In the genomic region with DNA sequence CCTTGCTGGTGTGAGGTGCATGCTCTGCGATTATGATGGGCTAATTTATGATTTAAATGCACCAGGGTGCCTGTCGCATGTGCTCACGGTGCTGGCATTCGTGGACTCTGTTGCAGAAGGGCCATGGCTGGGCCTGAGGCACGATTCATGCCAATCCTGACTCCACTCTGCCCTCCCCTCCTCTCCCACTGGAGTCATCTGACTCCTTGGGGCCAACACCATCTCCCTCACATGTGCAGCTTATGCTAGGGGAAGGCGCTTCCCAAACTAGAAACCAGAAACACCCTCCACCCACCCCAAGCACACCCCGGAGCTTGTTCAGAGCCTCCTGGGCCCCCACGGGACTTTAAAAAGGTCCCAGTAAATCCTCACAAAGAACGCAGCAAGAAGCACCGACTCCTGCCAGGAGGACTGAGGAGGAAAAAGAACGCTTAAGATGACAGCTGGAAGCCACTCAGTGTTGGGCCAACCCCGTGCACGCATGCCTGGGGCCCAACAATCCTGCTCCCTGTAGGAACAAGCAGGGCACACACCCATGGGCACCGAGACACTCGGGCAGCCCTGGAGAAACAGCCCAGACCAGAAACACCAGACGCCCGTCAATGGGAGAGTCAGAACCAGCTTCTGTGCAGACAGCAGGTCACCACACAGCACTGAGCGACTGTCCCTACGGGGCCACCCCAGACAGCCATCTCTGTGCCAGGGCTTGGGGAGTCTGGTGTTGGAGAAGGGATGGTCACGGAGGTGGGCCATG, we compare ENCODE assay signal across 15 cellular contexts. TPM values are rescaled to one million over a fixed set of nuclear protein-coding genes. Genes with fewer than 3 reads are reported as not detected.
A peak's percentile ranks its signal among the peaks of the same experiment; 100 is the strongest.
DNase-seq lines count a peak whose midpoint lies in the region; ATAC-seq and TF ChIP-seq lines count a peak whose summit lies in the region.
"Had no signal": no experiment of that assay in that cellular context is flagged by ENCODE, and none has a peak within 500 bp of the region (broad histone marks: within the 10 kb centered on the region; RNA-seq: fewer than 3 reads in every experiment).

No MANE protein-coding gene starts in this region.

- ATAC-seq in WTC11 (no peak), lower lobe of right lung (peak; percentile 14 to 20), HG02678 (IDR thresholded peaks at IDR 0.05; ENCODE audit: unreplicated experiment) (no peak), HG02870 (IDR thresholded peaks at IDR 0.05; ENCODE audit: unreplicated experiment) (no peak)

- H3K9me3 ChIP-seq in breast epithelium (peaks cover 0 to 6% of the 10 kb centered on the region in 2 donors), lower lobe of right lung (no peaks in the 10 kb centered on the region)
- H3K9me3 ChIP-seq: SJSA1 had no signal

- H3K4me3 ChIP-seq in breast epithelium (no peak overlapping the region), lower lobe of right lung (no peak overlapping the region)
- H3K4me3 ChIP-seq: neural progenitor cell, SJSA1, tibial nerve had no signal

- H3K27ac Mint-ChIP-seq in WTC11, result peak overlapping the region; percentile 60; the same call in 1 of the 2 replicates
- H3K27ac Mint-ChIP-seq in type B pancreatic cell, result peak overlapping the region; percentile 39
- H3K27ac Mint-ChIP-seq: activated CD4-positive, alpha-beta T cell treated with anti-CD3 and anti-CD28 coated beads, Interleukin-2, amount 10 ng/mL, durations not matched to agents 7 days and 5 days; activated naive CD8-positive, alpha-beta T cell treated with anti-CD3 and anti-CD28 coated beads, Interleukin-2, amount 10 ng/mL, durations not matched to agents 7 days and 5 days; neural progenitor cell had no signal

- H3K36me3 ChIP-seq in breast epithelium, result no peaks in the 10 kb centered on the region
- H3K36me3 ChIP-seq in lower lobe of right lung, result peaks cover 79% of the 10 kb centered on the region
- H3K36me3 ChIP-seq: neural progenitor cell had no signal

- H3K36me3 Mint-ChIP-seq in WTC11 (peaks cover 31% of the 10 kb centered on the region), type B pancreatic cell (no peaks in the 10 kb centered on the region)

- no peak overlapping the region for H3K4me3 Mint-ChIP-seq in WTC11
- H3K4me3 Mint-ChIP-seq in type B pancreatic cell, result no peak overlapping the region
- H3K4me3 Mint-ChIP-seq: activated CD4-positive, alpha-beta T cell treated with anti-CD3 and anti-CD28 coated beads, Interleukin-2, amount 10 ng/mL, durations not matched to agents 7 days and 5 days; activated naive CD8-positive, alpha-beta T cell treated with anti-CD3 and anti-CD28 coated beads, Interleukin-2, amount 10 ng/mL, durations not matched to agents 7 days and 5 days; activated T-cell treated with anti-CD3 and anti-CD28 coated beads, Interleukin-2, amount 50 U/mL, for 4 hours; neural progenitor cell had no signal

- no peaks in the 10 kb centered on the region for H3K27me3 Mint-ChIP-seq in WTC11 (ENCODE audit: low read depth)
- H3K27me3 Mint-ChIP-seq in type B pancreatic cell, result no peaks in the 10 kb centered on the region
- H3K27me3 Mint-ChIP-seq: activated CD4-positive, alpha-beta T cell treated with anti-CD3 and anti-CD28 coated beads, Interleukin-2, amount 10 ng/mL, durations not matched to agents 7 days and 5 days; activated naive CD8-positive, alpha-beta T cell treated with anti-CD3 and anti-CD28 coated beads, Interleukin-2, amount 10 ng/mL, durations not matched to agents 7 days and 5 days had no signal

- CTCF ChIA-PET in WTC11 (lab: Charles Lee), result interaction anchor here (0.6 to 3.7 kb wide), 2 partner anchors 16 to 106 kb away, joined by 3 to 34 read pairs; a partner anchor contains a TSS

- H3K4me1 Mint-ChIP-seq in WTC11 (peaks cover 22% of the 10 kb centered on the region), type B pancreatic cell (ENCODE audit: unreplicated experiment) (no peaks in the 10 kb centered on the region)
- H3K4me1 Mint-ChIP-seq: activated CD4-positive, alpha-beta T cell treated with anti-CD3 and anti-CD28 coated beads, Interleukin-2, amount 10 ng/mL, durations not matched to agents 7 days and 5 days; activated naive CD8-positive, alpha-beta T cell treated with anti-CD3 and anti-CD28 coated beads, Interleukin-2, amount 10 ng/mL, durations not matched to agents 7 days and 5 days had no signal

- DNase-seq in T47D (ENCODE audit: low read depth in 1 of 2, low spot score in 1 of 2) (peak; percentile 35 to 76), breast epithelium (ENCODE audit: low spot score in 2 of 2) (no peak), WTC11 (ENCODE audit: low spot score) (no peak), lower lobe of right lung (no peak), type B pancreatic cell (ENCODE audit: extremely low spot score, unreplicated experiment) (no peak), activated T-cell treated with anti-CD3 and anti-CD28 coated beads for 4 hours (no peak)
- DNase-seq: activated T-cell treated with anti-CD3 and anti-CD28 coated beads, Interleukin-2, amount 50 U/mL, for 4 hours; central memory CD4-positive, alpha-beta T cell had no signal

- POLR2A ChIA-PET in WTC11 (lab: Charles Lee), result interaction anchor here (1.5 kb wide), 1 partner anchor 105 kb away, joined by 4 read pairs; a partner anchor contains a TSS

- H3K9me3 Mint-ChIP-seq in WTC11 (no peaks in the 10 kb centered on the region), type B pancreatic cell (no peaks in the 10 kb centered on the region)
- H3K9me3 Mint-ChIP-seq: activated CD4-positive, alpha-beta T cell treated with anti-CD3 and anti-CD28 coated beads, Interleukin-2, amount 10 ng/mL, durations not matched to agents 7 days and 5 days; activated naive CD8-positive, alpha-beta T cell treated with anti-CD3 and anti-CD28 coated beads, Interleukin-2, amount 10 ng/mL, durations not matched to agents 7 days and 5 days; activated T-cell treated with anti-CD3 and anti-CD28 coated beads, Interleukin-2, amount 50 U/mL, for 4 hours; neural progenitor cell had no signal

- no peak for TF ChIP-seq POLR2A in breast epithelium (IDR thresholded peaks at IDR 0.05)

- TF ChIP-seq CTCF in breast epithelium (IDR thresholded peaks at IDR 0.05) (no peak), WTC11 (IDR thresholded peaks at IDR 0.05) (no peak), lower lobe of right lung (IDR thresholded peaks at IDR 0.05) (no peak), type B pancreatic cell (conservative IDR thresholded peaks at IDR 0.05) (no peak)

- H3K27me3 ChIP-seq in breast epithelium, result no peaks in the 10 kb centered on the region
- H3K27me3 ChIP-seq in lower lobe of right lung (ENCODE audit: low read depth), result no peaks in the 10 kb centered on the region
- H3K27me3 ChIP-seq: neural progenitor cell, SJSA1, tibial nerve had no signal

- in situ Hi-C loops in T47D (cut with HindIII; ENCODE audit: low pct_unique_long_range_greater_than_20kb, low sequenced_read_pairs), result no loop called here

- intact Hi-C loops in breast epithelium (cut with DNase I; ENCODE audit: low total_unique reads), result no loop called here
- intact Hi-C loops in lower lobe of right lung (cut with DNase I), result no loop called here

- H3K4me1 ChIP-seq in breast epithelium (peaks cover 0 to 4% of the 10 kb centered on the region in 2 donors), lower lobe of right lung (peaks cover 13% of the 10 kb centered on the region)
- H3K4me1 ChIP-seq: SJSA1, tibial nerve had no signal

- H3K27ac ChIP-seq in breast epithelium (no peak overlapping the region), lower lobe of right lung (no peak overlapping the region)
- H3K27ac ChIP-seq: neural progenitor cell, SJSA1, tibial nerve had no signal

TF ChIP-seq in WTC11, 78 proteins besides CTCF, POLR2A, EP300 and RAD21 (continues in another document):
- TF ChIP-seq SP1 (CRISPR knock-in tag; conservative IDR thresholded peaks at IDR 0.05), result no peak
- TF ChIP-seq GRHL2 (CRISPR knock-in tag; IDR thresholded peaks at IDR 0.05; ENCODE audit: insufficient replicate concordance, severe bottlenecking), result no peak
- TF ChIP-seq, protein P1, sequence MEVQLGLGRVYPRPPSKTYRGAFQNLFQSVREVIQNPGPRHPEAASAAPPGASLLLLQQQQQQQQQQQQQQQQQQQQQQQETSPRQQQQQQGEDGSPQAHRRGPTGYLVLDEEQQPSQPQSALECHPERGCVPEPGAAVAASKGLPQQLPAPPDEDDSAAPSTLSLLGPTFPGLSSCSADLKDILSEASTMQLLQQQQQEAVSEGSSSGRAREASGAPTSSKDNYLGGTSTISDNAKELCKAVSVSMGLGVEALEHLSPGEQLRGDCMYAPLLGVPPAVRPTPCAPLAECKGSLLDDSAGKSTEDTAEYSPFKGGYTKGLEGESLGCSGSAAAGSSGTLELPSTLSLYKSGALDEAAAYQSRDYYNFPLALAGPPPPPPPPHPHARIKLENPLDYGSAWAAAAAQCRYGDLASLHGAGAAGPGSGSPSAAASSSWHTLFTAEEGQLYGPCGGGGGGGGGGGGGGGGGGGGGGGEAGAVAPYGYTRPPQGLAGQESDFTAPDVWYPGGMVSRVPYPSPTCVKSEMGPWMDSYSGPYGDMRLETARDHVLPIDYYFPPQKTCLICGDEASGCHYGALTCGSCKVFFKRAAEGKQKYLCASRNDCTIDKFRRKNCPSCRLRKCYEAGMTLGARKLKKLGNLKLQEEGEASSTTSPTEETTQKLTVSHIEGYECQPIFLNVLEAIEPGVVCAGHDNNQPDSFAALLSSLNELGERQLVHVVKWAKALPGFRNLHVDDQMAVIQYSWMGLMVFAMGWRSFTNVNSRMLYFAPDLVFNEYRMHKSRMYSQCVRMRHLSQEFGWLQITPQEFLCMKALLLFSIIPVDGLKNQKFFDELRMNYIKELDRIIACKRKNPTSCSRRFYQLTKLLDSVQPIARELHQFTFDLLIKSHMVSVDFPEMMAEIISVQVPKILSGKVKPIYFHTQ (CRISPR knock-in tag; IDR thresholded peaks at IDR 0.05), result no peak
- TF ChIP-seq ESRRA (CRISPR knock-in tag; IDR thresholded peaks at IDR 0.05; ENCODE audit: borderline replicate concordance), result no peak
- TF ChIP-seq, protein P2, sequence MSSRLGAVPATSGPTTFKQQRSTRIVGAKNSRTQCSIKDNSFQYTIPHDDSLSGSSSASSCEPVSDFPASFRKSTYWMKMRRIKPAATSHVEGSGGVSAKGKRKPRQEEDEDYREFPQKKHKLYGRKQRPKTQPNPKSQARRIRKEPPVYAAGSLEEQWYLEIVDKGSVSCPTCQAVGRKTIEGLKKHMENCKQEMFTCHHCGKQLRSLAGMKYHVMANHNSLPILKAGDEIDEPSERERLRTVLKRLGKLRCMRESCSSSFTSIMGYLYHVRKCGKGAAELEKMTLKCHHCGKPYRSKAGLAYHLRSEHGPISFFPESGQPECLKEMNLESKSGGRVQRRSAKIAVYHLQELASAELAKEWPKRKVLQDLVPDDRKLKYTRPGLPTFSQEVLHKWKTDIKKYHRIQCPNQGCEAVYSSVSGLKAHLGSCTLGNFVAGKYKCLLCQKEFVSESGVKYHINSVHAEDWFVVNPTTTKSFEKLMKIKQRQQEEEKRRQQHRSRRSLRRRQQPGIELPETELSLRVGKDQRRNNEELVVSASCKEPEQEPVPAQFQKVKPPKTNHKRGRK (CRISPR knock-in tag; IDR thresholded peaks at IDR 0.05; ENCODE audit: borderline replicate concordance), result no peak

RNA-seq across cellular contexts. Expression of a gene that starts 14.2 kb away (rescaled TPM):
- 10 to 100 TPM; 38.8 to 85.5 (median 56.4) TPM for total RNA-seq in breast epithelium
- total RNA-seq in WTC11 (2021), result 108 to 112 TPM (median 110 TPM) in 3 replicates
- 516 TPM for total RNA-seq in lower lobe of right lung
- 151 and 190 TPM in 2 replicates for total RNA-seq in type B pancreatic cell (ENCODE audit: low replicate concordance)

RNA-seq across cellular contexts. Expression of a gene that starts 43.6 kb away (rescaled TPM):
- total RNA-seq in breast epithelium, result 10 to 100 TPM; 14.7 to 29.7 (median 28.8) TPM
- total RNA-seq in WTC11 (2021), result 17.6 to 21.5 TPM (median 18.4 TPM) in 3 replicates
- total RNA-seq in lower lobe of right lung, result 50.1 TPM
- 32.4 and 39.9 TPM in 2 replicates for total RNA-seq in type B pancreatic cell (ENCODE audit: low replicate concordance)

Comparison
In these comparisons a context has a peak if more than half of its experiments do, and no peak if none do; other contexts are left out.
1. DNase-seq: peak in T47D (2 of 2); none in breast epithelium (0 of 2), WTC11 (single experiment), lower lobe of right lung (single experiment), type B pancreatic cell (single experiment) and activated T-cell treated with anti-CD3 and anti-CD28 coated beads for 4 hours (single experiment).
2. ATAC-seq: peak in lower lobe of right lung (2 of 2); none in WTC11 (single experiment), HG02678 (single experiment) and HG02870 (single experiment).